ENCODE assay signal across 26 cellular contexts in genomic region chr7:97307521-97308108, GRCh38.
A peak's percentile ranks its signal among the peaks of the same experiment; 100 is the strongest.
DNase-seq lines count a peak whose midpoint lies in the region; ATAC-seq and TF ChIP-seq lines count a peak whose summit lies in the region.
"Had no signal": no experiment of that assay in that cellular context is flagged by ENCODE, and none has a peak within 500 bp of the region (broad histone marks: within the 10 kb centered on the region; RNA-seq: fewer than 3 reads in every experiment).

No MANE protein-coding gene starts in this region.

- DNase-seq in EH (ENCODE audit: low read depth) (peak; percentile 2), LHCN-M2 (ENCODE audit: low read depth) (peak; percentile 41), astrocyte of the spinal cord (ENCODE audit: low read depth, low spot score) (peak; percentile 17), mesenchymal stem cell (peak; percentile 71)
- no peak for DNase-seq in activated CD4-positive, alpha-beta T cell treated with anti-CD3 and anti-CD28 coated beads for 36 hours
- DNase-seq in CD4-positive, alpha-beta T cell, result no peak
- DNase-seq: activated CD8-positive, alpha-beta memory T cell treated with anti-CD3 and anti-CD28 coated beads, Interleukin-2, amount 50 U/mL, for 4 hours; activated effector memory CD4-positive, alpha-beta T cell treated with Interleukin-2 at 50 U/mL for 16 hours; AML-193; H7; head of caudate nucleus; left cardiac atrium; mesendoderm; MV-4-11; NCI-H1694; NCI-H82; occipital lobe; spleen; stimulated activated CD4-positive, alpha-beta T cell treated with anti-CD3 and anti-CD28 coated beads, Interleukin-4, amount 100 ng/mL, for 1 hour; stimulated activated naive CD4-positive, alpha-beta T cell treated with Interleukin-2 at 50 U/mL for 16 hours; T-helper 17 cell had no signal

- no peak overlapping the region for H2BK12ac ChIP-seq in mesenchymal stem cell (ENCODE audit: low read length in 2 of 2)

- peaks cover 2% of the 10 kb centered on the region for H3K9me3 Mint-ChIP-seq in activated CD4-positive, alpha-beta T cell treated with anti-CD3 and anti-CD28 coated beads for 36 hours (ENCODE audit: low read depth)
- no peaks in the 10 kb centered on the region for H3K9me3 Mint-ChIP-seq in CD4-positive, alpha-beta T cell

- H3K9me3 ChIP-seq in mesenchymal stem cell (ENCODE audit: control insufficient read depth, low read length), result peaks cover 5% of the 10 kb centered on the region
- H3K9me3 ChIP-seq in CD4-positive, alpha-beta T cell (ENCODE audit: control insufficient read depth, low read length), result no peaks in the 10 kb centered on the region
- H3K9me3 ChIP-seq: SJSA1 had no signal

- no peak overlapping the region for H2BK5ac ChIP-seq in mesenchymal stem cell (ENCODE audit: low read depth, low read length, poor library complexity, severe bottlenecking)

- H2BK120ac ChIP-seq in mesenchymal stem cell (ENCODE audit: low read depth, low read length), result no peak overlapping the region

- H3K4ac ChIP-seq in mesenchymal stem cell (ENCODE audit: low read depth in 1 of 2, low read length in 2 of 2), result no peak overlapping the region

- H3K36me3 Mint-ChIP-seq in activated CD4-positive, alpha-beta T cell treated with anti-CD3 and anti-CD28 coated beads for 36 hours (ENCODE audit: low read depth), result no peaks in the 10 kb centered on the region
- H3K36me3 Mint-ChIP-seq in CD4-positive, alpha-beta T cell (ENCODE audit: low read depth), result no peaks in the 10 kb centered on the region
- H3K36me3 Mint-ChIP-seq: brain had no signal

- no peak overlapping the region for H2BK15ac ChIP-seq in mesenchymal stem cell (ENCODE audit: low read depth, poor library complexity, severe bottlenecking)

- no peak overlapping the region for H2AFZ ChIP-seq in mesenchymal stem cell (ENCODE audit: low read depth, low read length)

- no peak for TF ChIP-seq CTCF in astrocyte of the spinal cord (IDR thresholded peaks at IDR 0.05; ENCODE audit: low read depth, low read length)
- TF ChIP-seq CTCF in CD4-positive, alpha-beta T cell (IDR thresholded peaks at IDR 0.05), result no peak

- no peak overlapping the region for H3K4me2 ChIP-seq in mesenchymal stem cell (ENCODE audit: low read length, poor library complexity, severe bottlenecking)

- no peaks in the 10 kb centered on the region for H3K4me1 ChIP-seq in mesenchymal stem cell (ENCODE audit: control insufficient read depth, insufficient read depth, low read depth, low read length)
- H3K4me1 ChIP-seq: SJSA1, spleen had no signal

- no peak overlapping the region for H3K23ac ChIP-seq in mesenchymal stem cell (ENCODE audit: low read length in 2 of 2)

- H3K27ac ChIP-seq in mesenchymal stem cell (ENCODE audit: low read length, poor library complexity, severe bottlenecking), result no peak overlapping the region
- no peak overlapping the region for H3K27ac ChIP-seq in CD4-positive, alpha-beta T cell (ENCODE audit: low read depth, low read length)
- H3K27ac ChIP-seq: SJSA1, spleen had no signal

- intact Hi-C loops in activated CD4-positive, alpha-beta T cell treated with anti-CD3 and anti-CD28 coated beads for 36 hours (cut with DNase I, micrococcal nuclease), result no loop called here
- intact Hi-C loops in CD4-positive, alpha-beta T cell (cut with DNase I, micrococcal nuclease), result no loop called here

- peaks cover 4% of the 10 kb centered on the region for H3K27me3 Mint-ChIP-seq in activated CD4-positive, alpha-beta T cell treated with anti-CD3 and anti-CD28 coated beads for 36 hours
- H3K27me3 Mint-ChIP-seq in CD4-positive, alpha-beta T cell, result peaks cover 8% of the 10 kb centered on the region
- H3K27me3 Mint-ChIP-seq: brain, T-helper 17 cell had no signal

- CTCF ChIA-PET in activated CD4-positive, alpha-beta T cell treated with anti-CD3 and anti-CD28 coated beads for 36 hours (lab: Charles Lee), result no interaction called here
- CTCF ChIA-PET in CD4-positive, alpha-beta T cell (lab: Charles Lee), result no interaction called here

- H3K27me3 ChIP-seq in mesenchymal stem cell (ENCODE audit: control insufficient read depth in 1 of 2, insufficient read depth in 1 of 2, low read length in 2 of 2), result no peaks in the 10 kb centered on the region
- H3K27me3 ChIP-seq in CD4-positive, alpha-beta T cell (ENCODE audit: control insufficient read depth, insufficient read depth, low read length), result no peaks in the 10 kb centered on the region
- H3K27me3 ChIP-seq: SJSA1, spleen had no signal

- no peak overlapping the region for H4K8ac ChIP-seq in mesenchymal stem cell (ENCODE audit: low read length)

- H3K9ac ChIP-seq in mesenchymal stem cell (ENCODE audit: low read length), result no peak overlapping the region

- H3K18ac ChIP-seq in mesenchymal stem cell (ENCODE audit: low read depth in 1 of 2, low read length in 2 of 2), result no peak overlapping the region

- H3K4me3 Mint-ChIP-seq in activated CD4-positive, alpha-beta T cell treated with anti-CD3 and anti-CD28 coated beads for 36 hours, result no peak overlapping the region
- no peak overlapping the region for H3K4me3 Mint-ChIP-seq in CD4-positive, alpha-beta T cell
- H3K4me3 Mint-ChIP-seq: brain, T-helper 17 cell had no signal

- H2AK5ac ChIP-seq in mesenchymal stem cell (ENCODE audit: low read length, severe bottlenecking), result no peak overlapping the region

- 30% methylated on average over 2 of the region's 3 CpGs for WGBS in mesenchymal stem cell

- in situ Hi-C loops in astrocyte of the spinal cord (cut with HindIII; ENCODE audit: low sequenced_read_pairs), result no loop called here

- POLR2A ChIA-PET in activated CD4-positive, alpha-beta T cell treated with anti-CD3 and anti-CD28 coated beads for 36 hours (lab: Charles Lee), result no interaction called here
- POLR2A ChIA-PET in CD4-positive, alpha-beta T cell (lab: Charles Lee), result no interaction called here

- no peaks in the 10 kb centered on the region for H3K36me3 ChIP-seq in mesenchymal stem cell (ENCODE audit: control insufficient read depth in 1 of 2, insufficient read depth in 2 of 2, low read depth in 1 of 2, low read length in 2 of 2)
- H3K36me3 ChIP-seq: SJSA1, spleen had no signal

- no peaks in the 10 kb centered on the region for H3K79me1 ChIP-seq in mesenchymal stem cell (replicated peaks; ENCODE audit: low read length, poor library complexity, severe bottlenecking)

- no peaks in the 10 kb centered on the region for H3K4me1 Mint-ChIP-seq in activated CD4-positive, alpha-beta T cell treated with anti-CD3 and anti-CD28 coated beads for 36 hours
- no peaks in the 10 kb centered on the region for H3K4me1 Mint-ChIP-seq in CD4-positive, alpha-beta T cell (ENCODE audit: low read depth)
- H3K4me1 Mint-ChIP-seq: brain, T-helper 17 cell had no signal

- H3K27ac Mint-ChIP-seq in activated CD4-positive, alpha-beta T cell treated with anti-CD3 and anti-CD28 coated beads for 36 hours, result no peak overlapping the region
- H3K27ac Mint-ChIP-seq in CD4-positive, alpha-beta T cell, result no peak overlapping the region
- H3K27ac Mint-ChIP-seq: brain, T-helper 17 cell had no signal

- ATAC-seq in GM21360 (IDR thresholded peaks at IDR 0.05; ENCODE audit: unreplicated experiment) (no peak), GM19035 (IDR thresholded peaks at IDR 0.05; ENCODE audit: unreplicated experiment) (no peak)
- no peak for ATAC-seq in activated CD4-positive, alpha-beta T cell treated with anti-CD3 and anti-CD28 coated beads for 36 hours
- no peak for ATAC-seq in CD4-positive, alpha-beta T cell (ENCODE audit: poor library complexity)
- ATAC-seq: left cardiac atrium, Panc1, T-helper 17 cell had no signal

- no peak overlapping the region for H3K14ac ChIP-seq in mesenchymal stem cell (ENCODE audit: low read length in 2 of 2)

- H3K4me3 ChIP-seq in astrocyte of the spinal cord (ENCODE audit: low read depth, low read length) (no peak overlapping the region), mesenchymal stem cell (ENCODE audit: insufficient read depth in 1 of 2, low read depth in 1 of 2, low read length in 2 of 2) (no peak overlapping the region)
- H3K4me3 ChIP-seq: SJSA1, spleen had no signal

- H4K91ac ChIP-seq in mesenchymal stem cell (ENCODE audit: low read length), result no peak overlapping the region

Comparison
In these comparisons a context has a peak if more than half of its experiments do, and no peak if none do; other contexts are left out.
1. DNase-seq: peak in EH (single experiment), LHCN-M2 (single experiment), astrocyte of the spinal cord (single experiment) and mesenchymal stem cell (single experiment); none in activated CD4-positive, alpha-beta T cell treated with anti-CD3 and anti-CD28 coated beads for 36 hours (single experiment) and CD4-positive, alpha-beta T cell (0 of 10).